ENCODE assay signal across 19 cellular contexts in the genomic region with DNA sequence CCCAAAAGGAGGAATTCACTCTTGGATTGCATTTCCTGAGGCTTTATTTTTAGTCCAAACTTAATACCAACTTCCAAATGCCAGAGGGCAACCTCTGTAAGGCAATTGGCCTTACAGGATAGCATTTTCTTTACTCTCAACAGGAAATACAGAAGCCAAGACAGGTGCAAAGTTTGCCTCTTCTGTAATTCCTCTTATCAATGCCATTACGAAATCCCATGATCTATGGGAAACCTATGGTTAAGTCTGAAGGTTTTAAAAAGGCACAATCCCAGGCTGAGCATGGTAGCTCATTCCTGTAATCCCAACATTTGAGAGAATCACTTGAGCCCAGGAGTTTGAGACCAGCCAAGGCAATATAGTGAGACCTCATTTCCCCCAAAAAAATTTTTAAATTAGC. TPM values are rescaled to one million over a fixed set of nuclear protein-coding genes. Genes with fewer than 3 reads are reported as not detected.
DNase-seq lines count a peak whose midpoint lies in the region; ATAC-seq and TF ChIP-seq lines count a peak whose summit lies in the region.
"Had no signal": no experiment of that assay in that cellular context is flagged by ENCODE, and none has a peak within 500 bp of the region (broad histone marks: within the 10 kb centered on the region; RNA-seq: fewer than 3 reads in every experiment).

No MANE protein-coding gene starts in this region.

- H3K9me2 ChIP-seq in PC-9 (ENCODE audit: insufficient read depth): no peaks in the 10 kb centered on the region

- H3K4ac ChIP-seq in mesenchymal stem cell (ENCODE audit: low read depth in 1 of 2, low read length in 2 of 2): no peak overlapping the region

- H3K9ac ChIP-seq in mesenchymal stem cell (ENCODE audit: low read length): peak overlapping the region; percentile 43

- peaks cover 92% of the 10 kb centered on the region for H3K79me2 ChIP-seq in PC-9 (ENCODE audit: low read depth)

- ATAC-seq in stimulated activated naive CD8-positive, alpha-beta T cell treated with anti-CD3 and anti-CD28 coated beads, Interleukin-15, amount 100 ng/mL, for 72 hours: no peak
- no peak for ATAC-seq in stimulated activated naive CD8-positive, alpha-beta T cell treated with anti-CD3 and anti-CD28 coated beads, Interleukin-15, Interleukin-2, amounts not matched to agents 100 U/mL and 50 U/mL, for 24 hours

- H4K20me1 ChIP-seq in PC-9 (ENCODE audit: insufficient read depth): peaks cover 98% of the 10 kb centered on the region

- no peak overlapping the region for H3K23ac ChIP-seq in mesenchymal stem cell (ENCODE audit: low read length in 2 of 2)

- H3F3A ChIP-seq in PC-9 (ENCODE audit: insufficient read depth, low read depth): peaks cover 94% of the 10 kb centered on the region

- peak overlapping the region; percentile 36 for H3K27ac ChIP-seq in PC-9
- H3K27ac ChIP-seq in mesenchymal stem cell (ENCODE audit: low read length, poor library complexity, severe bottlenecking): no peak overlapping the region
- H3K27ac ChIP-seq: C4-2B, RWPE1, SJCRH30 had no signal

- H3K4me3 Mint-ChIP-seq in stimulated activated naive CD8-positive, alpha-beta T cell treated with anti-CD3 and anti-CD28 coated beads, Interleukin-15, amount 100 ng/mL, for 72 hours: no peak overlapping the region
- no peak overlapping the region for H3K4me3 Mint-ChIP-seq in activated T-helper 1 cell treated with anti-CD3 and anti-CD28 coated beads, Interleukin-12 subunit alpha, Interleukin-12 subunit beta, Interleukin-2, Interleukin-4 antibody, amounts not matched to agents 30 ng/mL and 10 ng/mL and 1 ng/mL, durations not matched to agents 14 hours and 24 hours and 36 hours
- H3K4me3 Mint-ChIP-seq: H9 had no signal

- H3K4me1 ChIP-seq in PC-9 (replicated peaks; ENCODE audit: insufficient read depth): no peaks in the 10 kb centered on the region
- H3K4me1 ChIP-seq in mesenchymal stem cell (ENCODE audit: control insufficient read depth, insufficient read depth, low read depth, low read length): peaks cover 11% of the 10 kb centered on the region
- H3K4me1 ChIP-seq: SJCRH30 had no signal

- no peak overlapping the region for H4K8ac ChIP-seq in mesenchymal stem cell (ENCODE audit: low read length)

- intact Hi-C loops in PC-9 (cut with micrococcal nuclease; ENCODE audit: unreplicated experiment): no loop called here
- intact Hi-C loops in activated T-helper 1 cell treated with anti-CD3 and anti-CD28 coated beads, Interleukin-12 subunit alpha, Interleukin-12 subunit beta, Interleukin-2, Interleukin-4 antibody, amounts not matched to agents 30 ng/mL and 10 ng/mL and 1 ng/mL, durations not matched to agents 14 hours and 24 hours and 36 hours (cut with micrococcal nuclease): no loop called here

- no peaks in the 10 kb centered on the region for H3K9me3 Mint-ChIP-seq in stimulated activated naive CD8-positive, alpha-beta T cell treated with anti-CD3 and anti-CD28 coated beads, Interleukin-15, amount 100 ng/mL, for 72 hours
- H3K9me3 Mint-ChIP-seq in activated T-helper 1 cell treated with anti-CD3 and anti-CD28 coated beads, Interleukin-12 subunit alpha, Interleukin-12 subunit beta, Interleukin-2, Interleukin-4 antibody, amounts not matched to agents 30 ng/mL and 10 ng/mL and 1 ng/mL, durations not matched to agents 14 hours and 24 hours and 36 hours: no peaks in the 10 kb centered on the region
- H3K9me3 Mint-ChIP-seq: H9 had no signal

- H3K9me3 ChIP-seq in PC-9 (ENCODE audit: insufficient read depth, low read depth) (no peaks in the 10 kb centered on the region), mesenchymal stem cell (ENCODE audit: control insufficient read depth, low read length) (no peaks in the 10 kb centered on the region)
- H3K9me3 ChIP-seq: SJCRH30 had no signal

- H2BK12ac ChIP-seq in mesenchymal stem cell (ENCODE audit: low read length in 2 of 2): no peak overlapping the region

- H4K91ac ChIP-seq in mesenchymal stem cell (ENCODE audit: low read length): no peak overlapping the region

- H3K27me3 ChIP-seq in PC-9 (ENCODE audit: insufficient read depth, low read depth): no peaks in the 10 kb centered on the region
- no peaks in the 10 kb centered on the region for H3K27me3 ChIP-seq in mesenchymal stem cell (ENCODE audit: control insufficient read depth in 1 of 2, insufficient read depth in 1 of 2, low read length in 2 of 2)
- H3K27me3 ChIP-seq: SJCRH30 had no signal

- TSS peak; percentile 1 for BruUV-seq in PC-9 (replicated peaks; lab: Mats Ljungman, UMichigan)

- no peak overlapping the region for H2BK120ac ChIP-seq in mesenchymal stem cell (ENCODE audit: low read depth, low read length)

- H3K27ac Mint-ChIP-seq in stimulated activated naive CD8-positive, alpha-beta T cell treated with anti-CD3 and anti-CD28 coated beads, Interleukin-15, amount 100 ng/mL, for 72 hours: peak overlapping the region; percentile 43 to 54
- H3K27ac Mint-ChIP-seq in activated T-helper 1 cell treated with anti-CD3 and anti-CD28 coated beads, Interleukin-12 subunit alpha, Interleukin-12 subunit beta, Interleukin-2, Interleukin-4 antibody, amounts not matched to agents 30 ng/mL and 10 ng/mL and 1 ng/mL, durations not matched to agents 14 hours and 24 hours and 36 hours: no peak overlapping the region
- H3K27ac Mint-ChIP-seq: H9 had no signal

- DNase-seq in stimulated activated naive CD8-positive, alpha-beta T cell treated with anti-CD3 and anti-CD28 coated beads, Interleukin-15, amount 100 ng/mL, for 72 hours: no peak
- no peak for DNase-seq in stimulated activated naive CD8-positive, alpha-beta T cell treated with anti-CD3 and anti-CD28 coated beads, Interleukin-15, Interleukin-2, amounts not matched to agents 100 U/mL and 50 U/mL, for 24 hours
- no peak for DNase-seq in PC-9
- DNase-seq in mesenchymal stem cell: no peak
- no peak for DNase-seq in NCI-H1930 (lab: John Stamatoyannopoulos, UW)
- DNase-seq in NCI-H345 (lab: John Stamatoyannopoulos, UW): no peak
- no peak for DNase-seq in activated T-helper 1 cell treated with anti-CD3 and anti-CD28 coated beads, Interleukin-12 subunit alpha, Interleukin-12 subunit beta, Interleukin-2, Interleukin-4 antibody, amounts not matched to agents 30 ng/mL and 10 ng/mL and 1 ng/mL, durations not matched to agents 14 hours and 24 hours and 36 hours (ENCODE audit: low spot score)
- DNase-seq: AML-193, DMS 273 treated with DMSO at 0.1 percent for 48 hours, DND-41, H9, NCI-H1105, NCI-H510A treated with DMSO at 0.1 percent for 48 hours, NCI-H774, OCI-M1, SJCRH30 had no signal

- H3K4me3 ChIP-seq in PC-9: no peak overlapping the region
- no peak overlapping the region for H3K4me3 ChIP-seq in mesenchymal stem cell (ENCODE audit: insufficient read depth in 1 of 2, low read depth in 1 of 2, low read length in 2 of 2)
- H3K4me3 ChIP-seq: SJCRH30 had no signal

- H3K27me3 Mint-ChIP-seq in stimulated activated naive CD8-positive, alpha-beta T cell treated with anti-CD3 and anti-CD28 coated beads, Interleukin-15, amount 100 ng/mL, for 72 hours: no peaks in the 10 kb centered on the region
- no peaks in the 10 kb centered on the region for H3K27me3 Mint-ChIP-seq in activated T-helper 1 cell treated with anti-CD3 and anti-CD28 coated beads, Interleukin-12 subunit alpha, Interleukin-12 subunit beta, Interleukin-2, Interleukin-4 antibody, amounts not matched to agents 30 ng/mL and 10 ng/mL and 1 ng/mL, durations not matched to agents 14 hours and 24 hours and 36 hours (ENCODE audit: insufficient read depth)

- no peak overlapping the region for H2BK5ac ChIP-seq in mesenchymal stem cell (ENCODE audit: low read depth, low read length, poor library complexity, severe bottlenecking)

- CTCF ChIA-PET in PC-9 (lab: Charles Lee): interaction anchor here (0.8 to 1.2 kb wide), 2 partner anchors 11 to 16 kb away, joined by 3 to 5 read pairs; no protein-coding TSS in a partner anchor

- H3K4me1 Mint-ChIP-seq in stimulated activated naive CD8-positive, alpha-beta T cell treated with anti-CD3 and anti-CD28 coated beads, Interleukin-15, amount 100 ng/mL, for 72 hours: peaks cover 47% of the 10 kb centered on the region
- peaks cover 45% of the 10 kb centered on the region for H3K4me1 Mint-ChIP-seq in activated T-helper 1 cell treated with anti-CD3 and anti-CD28 coated beads, Interleukin-12 subunit alpha, Interleukin-12 subunit beta, Interleukin-2, Interleukin-4 antibody, amounts not matched to agents 30 ng/mL and 10 ng/mL and 1 ng/mL, durations not matched to agents 14 hours and 24 hours and 36 hours (ENCODE audit: low read depth)

- TF ChIP-seq CTCF in PC-9 (conservative IDR thresholded peaks at IDR 0.05): no peak

- H3K14ac ChIP-seq in mesenchymal stem cell (ENCODE audit: low read length in 2 of 2): no peak overlapping the region

- no peak overlapping the region for H2BK15ac ChIP-seq in mesenchymal stem cell (ENCODE audit: low read depth, poor library complexity, severe bottlenecking)

- no peak overlapping the region for H2AK5ac ChIP-seq in mesenchymal stem cell (ENCODE audit: low read length, severe bottlenecking)

- H3K36me3 Mint-ChIP-seq in activated T-helper 1 cell treated with anti-CD3 and anti-CD28 coated beads, Interleukin-12 subunit alpha, Interleukin-12 subunit beta, Interleukin-2, Interleukin-4 antibody, amounts not matched to agents 30 ng/mL and 10 ng/mL and 1 ng/mL, durations not matched to agents 14 hours and 24 hours and 36 hours (ENCODE audit: low read depth): peaks cover 55% of the 10 kb centered on the region

- H3K36me3 ChIP-seq in PC-9 (ENCODE audit: low read depth): peaks cover 83% of the 10 kb centered on the region
- H3K36me3 ChIP-seq in mesenchymal stem cell (ENCODE audit: control insufficient read depth in 1 of 2, insufficient read depth in 2 of 2, low read depth in 1 of 2, low read length in 2 of 2): peaks cover 58 to 99% of the 10 kb centered on the region in 2 experiments

- no peak overlapping the region for H3K18ac ChIP-seq in mesenchymal stem cell (ENCODE audit: low read depth in 1 of 2, low read length in 2 of 2)

- H2AFZ ChIP-seq in PC-9 (no peak overlapping the region), mesenchymal stem cell (ENCODE audit: low read depth, low read length) (no peak overlapping the region)

- POLR2A ChIA-PET in PC-9 (lab: Charles Lee; ENCODE audit: unreplicated experiment): no interaction called here

- peaks cover 5% of the 10 kb centered on the region for H3K79me1 ChIP-seq in mesenchymal stem cell (replicated peaks; ENCODE audit: low read length, poor library complexity, severe bottlenecking)

- WGBS in mesenchymal stem cell: 100% methylated on average over 1 of the region's 1 CpG

- H3K4me2 ChIP-seq in PC-9 (no peak overlapping the region), mesenchymal stem cell (ENCODE audit: low read length, poor library complexity, severe bottlenecking) (no peak overlapping the region)

RNA-seq across cellular contexts. Expression of gene PKM, which starts 14.9 kb away (rescaled TPM):
- total RNA-seq in PC-9 (2021): 1,294 and 1,809 TPM in 2 replicates
- polyA plus RNA-seq in mesenchymal stem cell (2013, experiment 1 of 2): 999 TPM
- polyA plus RNA-seq in mesenchymal stem cell (2013, experiment 2 of 2): 982 TPM
- 2,409 and 2,442 TPM in 2 replicates for total RNA-seq in activated T-helper 1 cell treated with anti-CD3 and anti-CD28 coated beads, Interleukin-12 subunit alpha, Interleukin-12 subunit beta, Interleukin-2, Interleukin-4 antibody, amounts not matched to agents 30 ng/mL and 10 ng/mL and 1 ng/mL, durations not matched to agents 14 hours and 24 hours and 36 hours

RNA-seq across cellular contexts. Expression of gene GRAMD2A, which starts 18.5 kb away (rescaled TPM):
- 48.5 and 60.2 TPM in 2 replicates for total RNA-seq in PC-9 (2021)
- polyA plus RNA-seq in mesenchymal stem cell (2013, experiment 1 of 2): not detected
- 0.07 TPM for polyA plus RNA-seq in mesenchymal stem cell (2013, experiment 2 of 2)
- total RNA-seq in activated T-helper 1 cell treated with anti-CD3 and anti-CD28 coated beads, Interleukin-12 subunit alpha, Interleukin-12 subunit beta, Interleukin-2, Interleukin-4 antibody, amounts not matched to agents 30 ng/mL and 10 ng/mL and 1 ng/mL, durations not matched to agents 14 hours and 24 hours and 36 hours: 0.21 TPM in 1 of 2 replicates, not detected in the other
- total RNA-seq: G401, SJCRH30 had no signal

RNA-seq across cellular contexts. Expression of gene PARP6, which starts 56.3 kb away (rescaled TPM):
- 51.3 and 65.9 TPM in 2 replicates for total RNA-seq in PC-9 (2021)
- polyA plus RNA-seq in mesenchymal stem cell (2013, experiment 1 of 2): 35.6 TPM
- polyA plus RNA-seq in mesenchymal stem cell (2013, experiment 2 of 2): 36.7 TPM
- 79.3 and 87.1 TPM in 2 replicates for total RNA-seq in activated T-helper 1 cell treated with anti-CD3 and anti-CD28 coated beads, Interleukin-12 subunit alpha, Interleukin-12 subunit beta, Interleukin-2, Interleukin-4 antibody, amounts not matched to agents 30 ng/mL and 10 ng/mL and 1 ng/mL, durations not matched to agents 14 hours and 24 hours and 36 hours

Comparison
In these comparisons a context has a peak if more than half of its experiments do, and no peak if none do; other contexts are left out.
1. RNA of gene GRAMD2A, which starts 18.5 kb away (total RNA-seq): 48.5 to 60.2 TPM in PC-9; 0.21 TPM in activated T-helper 1 cell treated with anti-CD3 and anti-CD28 coated beads, Interleukin-12 subunit alpha, Interleukin-12 subunit beta, Interleukin-2, Interleukin-4 antibody, amounts not matched to agents 30 ng/mL and 10 ng/mL and 1 ng/mL, durations not matched to agents 14 hours and 24 hours and 36 hours; every median in the first group is over 10 times any median in the second.